10 cellular contexts compared by ENCODE assay signal in genomic region chr3:197295871-197296270, GRCh38. TPM values are rescaled to one million over a fixed set of nuclear protein-coding genes. Genes with fewer than 3 reads are reported as not detected.
DNase-seq lines count a peak whose midpoint lies in the region; ATAC-seq and TF ChIP-seq lines count a peak whose summit lies in the region.
"Had no signal": no experiment of that assay in that cellular context is flagged by ENCODE, and none has a peak within 500 bp of the region (broad histone marks: within the 10 kb centered on the region; RNA-seq: fewer than 3 reads in every experiment).

No MANE protein-coding gene starts in this region.

- no peaks in the 10 kb centered on the region for H3K27me3 ChIP-seq in right cardiac atrium (ENCODE audit: control insufficient read depth, insufficient read depth)
- no peaks in the 10 kb centered on the region for H3K27me3 ChIP-seq in fibroblast of lung (ENCODE audit: control insufficient read depth, insufficient read depth, low read length)

- no peaks in the 10 kb centered on the region for H3K9me3 Mint-ChIP-seq in T-cell
- H3K9me3 Mint-ChIP-seq in type B pancreatic cell = no peaks in the 10 kb centered on the region

- H3K36me3 Mint-ChIP-seq in T-cell = peaks cover 9% of the 10 kb centered on the region
- peaks cover 19% of the 10 kb centered on the region for H3K36me3 Mint-ChIP-seq in type B pancreatic cell

- peak overlapping the region; percentile 21 for H3K4me2 ChIP-seq in fibroblast of lung (ENCODE audit: extremely low read depth, insufficient read depth, low read length)

- DNase-seq in right cardiac atrium = no peak
- DNase-seq in left ventricle myocardium superior = no peak
- DNase-seq in T-cell = no peak
- DNase-seq in fibroblast of lung (ENCODE audit: low read depth in 2 of 2) = peak in 1 of 2 donors; percentile 25
- no peak for DNase-seq in type B pancreatic cell (ENCODE audit: extremely low spot score, unreplicated experiment)
- no peak for DNase-seq in GM03348 (ENCODE audit: low spot score)
- DNase-seq: NCI-H1930 had no signal

- intact Hi-C loops in right cardiac atrium (cut with DNase I) (no loop called here), left ventricle myocardium superior (cut with micrococcal nuclease) (no loop called here)

- peaks cover 20% of the 10 kb centered on the region for H3K79me2 ChIP-seq in fibroblast of lung (ENCODE audit: control insufficient read depth, insufficient read depth, low read length)

- CTCF ChIA-PET in T-cell (lab: Charles Lee) = no interaction called here

- ATAC-seq in right cardiac atrium = no peak
- no peak for ATAC-seq in left ventricle myocardium superior
- ATAC-seq in T-cell (replicated peaks in 1 of 4) = no peak
- no peak for ATAC-seq in HG03432 (IDR thresholded peaks at IDR 0.05; ENCODE audit: unreplicated experiment)
- no peak for ATAC-seq in GM21576 (IDR thresholded peaks at IDR 0.05; ENCODE audit: unreplicated experiment)
- ATAC-seq: sciatic nerve had no signal

- no peaks in the 10 kb centered on the region for H4K20me1 ChIP-seq in fibroblast of lung (ENCODE audit: control insufficient read depth, extremely low read depth, insufficient read depth, low read length)

- H3K4me3 ChIP-seq in right cardiac atrium (ENCODE audit: low read length) (peak overlapping the region; percentile 8), fibroblast of lung (replicated peaks in 1 of 4; ENCODE audit: control extremely low read depth in 1 of 4, insufficient read depth in 1 of 4, low read depth in 3 of 4, low read length in 4 of 4) (peak overlapping the region in 3 of 4 experiments; percentile 53 to 96 (median 89))

- TF ChIP-seq CTCF in fibroblast of lung (conservative IDR thresholded peaks at IDR 0.05 in 1 of 2, IDR thresholded peaks at IDR 0.05 in 1 of 2; ENCODE audit: low read depth in 1 of 2, low read length in 2 of 2) = no peak
- TF ChIP-seq CTCF in type B pancreatic cell (conservative IDR thresholded peaks at IDR 0.05) = no peak

- H3K4me3 Mint-ChIP-seq in T-cell = peak overlapping the region; percentile 18 to 93 (median 91)
- peak overlapping the region; percentile 96 for H3K4me3 Mint-ChIP-seq in type B pancreatic cell

- H3K27me3 Mint-ChIP-seq in T-cell (peaks cover 4 to 7% of the 10 kb centered on the region in 2 donors), type B pancreatic cell (no peaks in the 10 kb centered on the region)

- H3K27ac ChIP-seq in right cardiac atrium (ENCODE audit: low read length) = no peak overlapping the region
- H3K27ac ChIP-seq in fibroblast of lung (ENCODE audit: insufficient read depth, low read length) = no peak overlapping the region

- peak overlapping the region in 1 of 2 donors; percentile 89 for H3K27ac Mint-ChIP-seq in T-cell
- H3K27ac Mint-ChIP-seq in type B pancreatic cell = no peak overlapping the region

- no peaks in the 10 kb centered on the region for H3K36me3 ChIP-seq in fibroblast of lung (ENCODE audit: control insufficient read depth, insufficient read depth, low read length)

- H3K4me1 Mint-ChIP-seq in T-cell (peaks cover 57 to 65% (median 60%) of the 10 kb centered on the region in 3 donors), type B pancreatic cell (ENCODE audit: unreplicated experiment) (peaks cover 22% of the 10 kb centered on the region)

- no peak overlapping the region for H3K9ac ChIP-seq in fibroblast of lung (ENCODE audit: insufficient read depth, low read length)

- no peaks in the 10 kb centered on the region for H3K9me3 ChIP-seq in right cardiac atrium (ENCODE audit: control insufficient read depth, low read length)
- no peaks in the 10 kb centered on the region for H3K9me3 ChIP-seq in fibroblast of lung (ENCODE audit: control insufficient read depth, insufficient read depth, low read depth, low read length)

- H3K4me1 ChIP-seq in right cardiac atrium (ENCODE audit: control insufficient read depth, insufficient read depth, low read length) (no peaks in the 10 kb centered on the region), fibroblast of lung (ENCODE audit: control insufficient read depth, extremely low read depth, insufficient read depth, low read length) (peaks cover 5% of the 10 kb centered on the region)

- POLR2A ChIA-PET in T-cell (lab: Charles Lee) = no interaction called here

- 66% methylated on average over 2 of the region's 2 CpGs for WGBS in right cardiac atrium

- no peak overlapping the region for H2AFZ ChIP-seq in fibroblast of lung (ENCODE audit: low read length)

RNA-seq across cellular contexts. Expression of gene DLG1, which starts 2.5 kb away (rescaled TPM):
- 10 to 100 TPM; 51.1 to 55.0 (median 53.0) TPM for total RNA-seq in right cardiac atrium
- 14.6 TPM for polyA plus RNA-seq in right cardiac atrium
- total RNA-seq in left ventricle myocardium superior = 44.6 TPM
- 10 to 100 TPM; 65.5 to 96.5 (median 68.4) TPM for total RNA-seq in T-cell
- total RNA-seq in fibroblast of lung = 51.4 and 53.0 TPM in 2 replicates
- polyA plus RNA-seq in fibroblast of lung = 29.5 and 47.7 TPM in 2 replicates
- 23.1 and 36.3 TPM in 2 replicates for polyA plus RNA-seq in fibroblast of lung (2012)
- 12.0 and 19.9 TPM in 2 replicates for polyA minus RNA-seq in fibroblast of lung (ENCODE audit: low replicate concordance)
- total RNA-seq in type B pancreatic cell (ENCODE audit: low replicate concordance) = 91.0 and 95.9 TPM in 2 replicates
